Comparison of ENCODE assay signal across 18 cellular contexts in the genomic region with DNA sequence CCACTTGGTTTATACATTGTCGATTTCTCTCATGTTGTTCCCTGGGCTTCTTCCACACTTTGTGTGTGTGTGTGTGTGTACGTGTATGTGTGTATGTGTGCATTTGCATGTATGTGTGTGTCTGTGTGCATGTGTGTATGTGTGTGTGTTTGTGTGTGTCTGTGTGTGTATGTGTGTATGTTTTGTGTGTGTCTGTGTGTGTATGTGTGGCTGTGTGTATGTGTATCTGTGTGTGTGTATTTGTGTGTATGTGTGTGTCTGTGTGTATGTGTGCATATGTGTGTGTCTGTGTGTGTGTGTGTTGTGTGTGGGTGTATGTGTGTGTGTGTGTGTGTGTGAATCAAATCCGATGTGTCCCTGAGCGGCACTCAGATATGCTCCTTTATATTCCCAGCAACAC. TPM values are rescaled to one million over a fixed set of nuclear protein-coding genes. Genes with fewer than 3 reads are reported as not detected.
DNase-seq lines count a peak whose midpoint lies in the region; ATAC-seq, FAIRE-seq and TF ChIP-seq lines count a peak whose summit lies in the region.
"Had no signal": no experiment of that assay in that cellular context is flagged by ENCODE, and none has a peak within 500 bp of the region (broad histone marks: within the 10 kb centered on the region; RNA-seq: fewer than 3 reads in every experiment).

No MANE protein-coding gene starts in this region.

- no peak overlapping the region for H3T11ph ChIP-seq in H9 (ENCODE audit: low read length)

- H3K9me3 ChIP-seq in H9 (ENCODE audit: control insufficient read depth, low read depth, low read length): no peaks in the 10 kb centered on the region
- H3K9me3 ChIP-seq in IMR-90 (ENCODE audit: control insufficient read depth, insufficient read depth, low read length): no peaks in the 10 kb centered on the region
- H3K9me3 ChIP-seq: BLaER1, HAP-1 had no signal

- no peak overlapping the region for H2BK12ac ChIP-seq in H9 (ENCODE audit: insufficient read length, low read depth, low read length)

- dilution Hi-C loops in IMR-90 (cut with HindIII; ENCODE audit: low sequenced_read_pairs, unreplicated experiment): no loop called here

- TF ChIP-seq POLR2A in IMR-90 (IDR thresholded peaks at IDR 0.05; ENCODE audit: low read depth, low read length): no peak

- H3K79me1 ChIP-seq in H9 (ENCODE audit: insufficient read depth, low read depth, low read length, poor library complexity, severe bottlenecking): no peaks in the 10 kb centered on the region
- no peaks in the 10 kb centered on the region for H3K79me1 ChIP-seq in IMR-90 (ENCODE audit: low read depth in 1 of 2, low read length in 2 of 2)

- H4K20me1 ChIP-seq in H9 (ENCODE audit: control insufficient read depth, insufficient read depth, insufficient read length): no peaks in the 10 kb centered on the region
- no peaks in the 10 kb centered on the region for H4K20me1 ChIP-seq in IMR-90 (ENCODE audit: insufficient read depth, low read length)
- H4K20me1 ChIP-seq: BLaER1 had no signal

- no peak overlapping the region for H3K56ac ChIP-seq in H9 (ENCODE audit: insufficient read length, low read depth, low read length)
- no peak overlapping the region for H3K56ac ChIP-seq in IMR-90 (ENCODE audit: extremely low read depth, insufficient read depth, low read length)

- H3K27me3 Mint-ChIP-seq in H9 (ENCODE audit: low read depth): peaks cover 39% of the 10 kb centered on the region

- H3K23ac ChIP-seq in H9 (ENCODE audit: insufficient read length, low read depth, low read length) (no peak overlapping the region), IMR-90 (ENCODE audit: low read depth, low read length) (no peak overlapping the region)

- H3K36me3 ChIP-seq in IMR-90 (ENCODE audit: control insufficient read depth, insufficient read depth, low read length): no peaks in the 10 kb centered on the region
- no peaks in the 10 kb centered on the region for H3K36me3 ChIP-seq in bronchial epithelial cell (ENCODE audit: control insufficient read depth, insufficient read depth, low read length)
- H3K36me3 ChIP-seq: BLaER1, HAP-1 had no signal

- H3K4ac ChIP-seq in H9 (ENCODE audit: low read depth, low read length): no peak overlapping the region
- H3K4ac ChIP-seq in IMR-90 (ENCODE audit: low read depth, low read length): no peak overlapping the region

- TF ChIP-seq RAD21 in IMR-90 (IDR thresholded peaks at IDR 0.05; ENCODE audit: low read length): no peak

- H2BK5ac ChIP-seq in H9 (ENCODE audit: insufficient read length, low read length) (no peak overlapping the region), IMR-90 (ENCODE audit: low read depth, low read length, poor library complexity, severe bottlenecking) (peak overlapping the region; percentile 82)

- FAIRE-seq in bronchial epithelial cell (lab: Jason Lieb, UNC) (peak; percentile 96), urothelium cell line (lab: Jason Lieb, UNC) (peak; percentile 61)
- FAIRE-seq: GM12878, GM19239 had no signal

- in situ Hi-C loops in IMR-90 (cut with MboI; ENCODE audit: low sequenced_read_pairs): no loop called here

- H3K4me3 Mint-ChIP-seq in H9: no peak overlapping the region
- H3K4me3 Mint-ChIP-seq: CD8-positive, alpha-beta T cell had no signal

- CTCF ChIA-PET in IMR-90 (lab: Yijun Ruan, JAX): no interaction called here

- no peaks in the 10 kb centered on the region for H3K79me2 ChIP-seq in H9 (ENCODE audit: insufficient read depth, low read length)

- no peaks in the 10 kb centered on the region for H3K4me1 ChIP-seq in H9 (ENCODE audit: insufficient read depth, low read length)
- H3K4me1 ChIP-seq in IMR-90 (ENCODE audit: control insufficient read depth, insufficient read depth, low read length): no peaks in the 10 kb centered on the region
- H3K4me1 ChIP-seq: BLaER1, HAP-1 had no signal

- H2BK15ac ChIP-seq in H9 (ENCODE audit: low read depth, low read length) (no peak overlapping the region), IMR-90 (ENCODE audit: low read depth, low read length) (no peak overlapping the region)

- H3K4me2 ChIP-seq in H9 (ENCODE audit: insufficient read depth, insufficient read length, low read length) (no peak overlapping the region), IMR-90 (ENCODE audit: low read depth, low read length) (no peak overlapping the region)
- H3K4me2 ChIP-seq: BLaER1 had no signal

- no peaks in the 10 kb centered on the region for H3K9me1 ChIP-seq in IMR-90 (ENCODE audit: insufficient read depth, low read length)

- H3K14ac ChIP-seq in H9 (ENCODE audit: insufficient read depth, low read length): no peak overlapping the region
- H3K14ac ChIP-seq in IMR-90 (replicated peaks; ENCODE audit: low read depth, low read length): no peak overlapping the region

- H3K36me3 Mint-ChIP-seq in H9 (ENCODE audit: insufficient read depth in 1 of 3, low read depth in 3 of 3): no peaks in the 10 kb centered on the region
- H3K36me3 Mint-ChIP-seq: CD8-positive, alpha-beta T cell had no signal

- no peak overlapping the region for H2AFZ ChIP-seq in H9 (ENCODE audit: low read length)
- H2AFZ ChIP-seq in IMR-90 (replicated peaks; ENCODE audit: low read length, poor library complexity): no peak overlapping the region

- H3K18ac ChIP-seq in H9 (ENCODE audit: insufficient read length, low read depth, low read length) (no peak overlapping the region), IMR-90 (ENCODE audit: low read depth, low read length) (no peak overlapping the region)

- ATAC-seq in IMR-90 (ENCODE audit: low read depth) (no peak), GM21447 (IDR thresholded peaks at IDR 0.05; ENCODE audit: unreplicated experiment) (no peak)
- ATAC-seq: CD8-positive, alpha-beta T cell; GM12878 had no signal

- BruUV-seq in IMR-90 (replicated peaks; lab: Mats Ljungman, UMichigan): no TSS peak

- H2AK5ac ChIP-seq in H9 (ENCODE audit: insufficient read length, low read length): no peak overlapping the region
- H2AK5ac ChIP-seq in IMR-90 (ENCODE audit: low read depth, low read length): no peak overlapping the region

- intact Hi-C loops in IMR-90 (cut with micrococcal nuclease): no loop called here

- WGBS in H9 (ENCODE audit: extremely low coverage, insufficient read length, low lambda C conversion rate): no CpG with 5 or more reads among the region's 4 CpGs
- no CpG with 5 or more reads among the region's 4 CpGs for WGBS in IMR-90 (ENCODE audit: extremely low coverage in 2 of 2, insufficient read length in 1 of 2), 2 experiments

- H3K9me3 Mint-ChIP-seq in H9: no peaks in the 10 kb centered on the region; a peak in 1 of 5 replicates
- H3K9me3 Mint-ChIP-seq: CD8-positive, alpha-beta T cell had no signal

- H3K4me1 Mint-ChIP-seq in H9: peaks cover 4 to 11% of the 10 kb centered on the region in 2 experiments; a peak in 2 of 4 replicates

- no peak overlapping the region for H2AK9ac ChIP-seq in IMR-90 (replicated peaks; ENCODE audit: low read depth, low read length, poor library complexity)

- H4K8ac ChIP-seq in H9 (replicated peaks; ENCODE audit: insufficient read length, low read depth, low read length) (peak overlapping the region; percentile 23), IMR-90 (ENCODE audit: low read depth in 2 of 2, low read length in 2 of 2) (no peak overlapping the region)

- H2BK120ac ChIP-seq in H9 (ENCODE audit: low read depth, low read length, poor library complexity, severe bottlenecking) (no peak overlapping the region), IMR-90 (ENCODE audit: low read depth, low read length) (no peak overlapping the region)

- peak overlapping the region in 1 of 3 experiments; percentile 2; a peak in 1 of 7 replicates for H3K27ac Mint-ChIP-seq in H9
- H3K27ac Mint-ChIP-seq: CD8-positive, alpha-beta T cell had no signal

- TF ChIP-seq CTCF in H9 (conservative IDR thresholded peaks at IDR 0.05): no peak
- TF ChIP-seq CTCF in IMR-90 (conservative IDR thresholded peaks at IDR 0.05; ENCODE audit: low read depth, low read length): no peak
- TF ChIP-seq CTCF in bronchial epithelial cell (IDR thresholded peaks at IDR 0.05; ENCODE audit: insufficient read depth, low read length, severe bottlenecking): no peak

- POLR2A ChIA-PET in IMR-90 (lab: Charles Lee; ENCODE audit: unreplicated experiment): no interaction called here

- DNase-seq in H9 (no peak), IMR-90 (no peak), bronchial epithelial cell (ENCODE audit: low read depth) (no peak), urothelium cell line (ENCODE audit: low spot score) (no peak), putamen (ENCODE audit: low spot score) (no peak), EL (no peak)
- DNase-seq: Calu3; CD8-positive, alpha-beta T cell; DMS79 treated with DMSO at 0.1 percent for 48 hours; GOT3 had no signal

- H2BK20ac ChIP-seq in H9 (ENCODE audit: low read depth, low read length, poor library complexity, severe bottlenecking): no peak overlapping the region
- no peak overlapping the region for H2BK20ac ChIP-seq in IMR-90 (ENCODE audit: low read depth, low read length)

- H3K27me3 ChIP-seq in H9 (ENCODE audit: insufficient read depth, low read length) (no peaks in the 10 kb centered on the region), IMR-90 (ENCODE audit: control insufficient read depth, insufficient read depth, low read length) (peaks cover 3% of the 10 kb centered on the region), bronchial epithelial cell (ENCODE audit: control insufficient read depth, insufficient read depth, low read length) (no peaks in the 10 kb centered on the region)
- H3K27me3 ChIP-seq: BLaER1 had no signal

- no peaks in the 10 kb centered on the region for H3K23me2 ChIP-seq in H9 (ENCODE audit: insufficient read length, low read depth, low read length, poor library complexity, severe bottlenecking)

- H4K5ac ChIP-seq in H9 (ENCODE audit: insufficient read length, low read depth, low read length): no peak overlapping the region
- H4K5ac ChIP-seq in IMR-90 (ENCODE audit: low read depth, low read length): no peak overlapping the region

- H3K4me3 ChIP-seq in IMR-90 (ENCODE audit: insufficient read depth, low read depth, low read length) (no peak overlapping the region), bronchial epithelial cell (ENCODE audit: low read depth, low read length) (no peak overlapping the region)
- H3K4me3 ChIP-seq: BLaER1, GM12878, HAP-1 had no signal

- H4K91ac ChIP-seq in H9 (ENCODE audit: insufficient read length, low read depth, low read length) (no peak overlapping the region), IMR-90 (ENCODE audit: insufficient read depth, low read depth, low read length) (no peak overlapping the region)

- no peak overlapping the region for H3K27ac ChIP-seq in H9 (ENCODE audit: insufficient read length, low read depth, low read length)
- H3K27ac ChIP-seq in IMR-90 (ENCODE audit: insufficient read depth, low read length): no peak overlapping the region
- H3K27ac ChIP-seq: BLaER1 had no signal

- H3K9ac ChIP-seq in H9 (ENCODE audit: extremely low read depth, insufficient read length, low read length) (no peak overlapping the region), IMR-90 (ENCODE audit: low read depth, low read length) (no peak overlapping the region)
- H3K9ac ChIP-seq: BLaER1 had no signal

RNA-seq across cellular contexts. Expression of a gene that starts 4.5 kb away (rescaled TPM):
- not detected in 2 replicates for total RNA-seq in H9 (2021)
- not detected in 2 replicates for total RNA-seq in IMR-90 (2012; rRNA removed)
- polyA plus RNA-seq in IMR-90 (2012; rRNA removed): not detected in 2 replicates
- not detected in 2 replicates for polyA plus RNA-seq in IMR-90 (2012; cell fraction: cytosol; rRNA removed)
- polyA plus RNA-seq in IMR-90 (2012; cell fraction: nucleus; rRNA removed; ENCODE audit: low replicate concordance): not detected in 2 replicates
- not detected in 2 replicates for total RNA-seq in bronchial epithelial cell
- total RNA-seq: A673; Calu3; CD8-positive, alpha-beta T cell; G401; GM12878 had no signal
- polyA plus RNA-seq: AG04450 had no signal

RNA-seq across cellular contexts. Expression of a gene that starts 29.0 kb away (rescaled TPM):
- not detected in 2 replicates for total RNA-seq in H9 (2021)
- not detected in 2 replicates for total RNA-seq in IMR-90 (2012; rRNA removed)
- not detected in 2 replicates for polyA plus RNA-seq in IMR-90 (2012; rRNA removed)
- polyA plus RNA-seq in IMR-90 (2012; cell fraction: cytosol; rRNA removed): not detected in 2 replicates
- not detected in 2 replicates for polyA plus RNA-seq in IMR-90 (2012; cell fraction: nucleus; rRNA removed; ENCODE audit: low replicate concordance)
- not detected in 2 replicates for total RNA-seq in bronchial epithelial cell
- total RNA-seq: A673; Calu3; CD8-positive, alpha-beta T cell; G401; GM12878 had no signal
- polyA plus RNA-seq: AG04450, GM12878 had no signal

RNA-seq across cellular contexts. Expression of a gene that starts 32.5 kb away (rescaled TPM):
- total RNA-seq in H9 (2021) (not detected in 2 replicates), IMR-90 (2012; rRNA removed) (not detected in 2 replicates), bronchial epithelial cell (not detected in 2 replicates)
- not detected in 2 replicates for polyA plus RNA-seq in IMR-90 (2012; rRNA removed)
- polyA plus RNA-seq in IMR-90 (2012; cell fraction: cytosol; rRNA removed): not detected in 2 replicates
- not detected in 2 replicates for polyA plus RNA-seq in IMR-90 (2012; cell fraction: nucleus; rRNA removed; ENCODE audit: low replicate concordance)
- total RNA-seq: A673; Calu3; CD8-positive, alpha-beta T cell; G401; GM12878 had no signal
- polyA plus RNA-seq: AG04450, GM12878 had no signal

RNA-seq across cellular contexts. Expression of a gene that starts 47.5 kb away (rescaled TPM):
- not detected in 2 replicates for total RNA-seq in H9 (2021)
- not detected in 2 replicates for total RNA-seq in IMR-90 (2012; rRNA removed)
- polyA plus RNA-seq in IMR-90 (2012; rRNA removed): not detected in 2 replicates
- polyA plus RNA-seq in IMR-90 (2012; cell fraction: cytosol; rRNA removed): not detected in 2 replicates
- not detected in 2 replicates for polyA plus RNA-seq in IMR-90 (2012; cell fraction: nucleus; rRNA removed; ENCODE audit: low replicate concordance)
- total RNA-seq in bronchial epithelial cell: not detected in 2 replicates
- total RNA-seq: A673; Calu3; CD8-positive, alpha-beta T cell; G401; GM12878 had no signal
- polyA plus RNA-seq: AG04450, GM12878 had no signal
